In the genomic region with DNA sequence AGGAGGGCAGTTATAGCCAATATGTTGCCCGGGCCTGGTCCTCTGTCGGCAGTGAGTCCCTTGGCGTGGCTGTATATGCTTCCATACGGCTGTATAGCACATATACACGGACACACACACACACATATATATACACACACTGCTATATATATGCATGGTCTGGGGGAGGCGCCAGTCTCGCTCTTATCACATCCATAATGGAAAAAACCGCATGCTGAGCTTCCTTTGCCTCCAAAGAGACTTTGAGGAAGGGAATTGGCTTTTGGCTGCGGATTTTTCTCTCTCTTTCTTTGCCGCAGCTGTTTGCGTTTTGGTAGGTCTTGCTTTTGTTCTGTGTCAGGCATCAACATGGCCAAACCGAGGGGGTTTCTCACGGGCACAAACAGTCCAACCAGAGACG, we compare ENCODE assay signal across 12 cellular contexts. TPM values are rescaled to one million over a fixed set of nuclear protein-coding genes. Genes with fewer than 3 reads are reported as not detected.
A peak's percentile ranks its signal among the peaks of the same experiment; 100 is the strongest.
DNase-seq lines count a peak whose midpoint lies in the region; ATAC-seq, FAIRE-seq and TF ChIP-seq lines count a peak whose summit lies in the region.
"Had no signal": no experiment of that assay in that cellular context is flagged by ENCODE, and none has a peak within 500 bp of the region (broad histone marks: within the 10 kb centered on the region; RNA-seq: fewer than 3 reads in every experiment).

No MANE protein-coding gene starts in this region.

- H4K8ac ChIP-seq in H9 (replicated peaks; ENCODE audit: insufficient read length, low read depth, low read length) (no peak overlapping the region), H1 (ENCODE audit: extremely low read depth, insufficient read depth, low read length) (no peak overlapping the region)

- CTCF ChIA-PET in PC-3 (lab: Charles Lee) (interaction anchor here (1.3 kb wide), 1 partner anchor 172 kb away, joined by 9 read pairs; no protein-coding TSS in a partner anchor), H1 (lab: Charles Lee; ENCODE audit: partially characterized antibody) (interaction anchor here (0.6 to 5.5 kb wide), 32 partner anchors 9 to 225 kb away, joined by 3 to 52 read pairs (median 5); a partner anchor contains a TSS)

- H3K23me2 ChIP-seq in H9 (ENCODE audit: insufficient read length, low read depth, low read length, poor library complexity, severe bottlenecking) (no peaks in the 10 kb centered on the region), H1 (ENCODE audit: low read depth, low read length) (peaks cover 4% of the 10 kb centered on the region; the same call in 1 of the 2 replicates)

- no peak overlapping the region for H3K56ac ChIP-seq in H9 (ENCODE audit: insufficient read length, low read depth, low read length)
- H3K56ac ChIP-seq in H1 (replicated peaks; ENCODE audit: insufficient read length, low read depth, low read length), result no peak overlapping the region

- TF ChIP-seq RAD21 in H1 (IDR thresholded peaks at IDR 0.05 in 1 of 2, conservative IDR thresholded peaks at IDR 0.05 in 1 of 2; ENCODE audit: low read depth in 2 of 2, low read length in 2 of 2), result peak; percentile 41 to 44; a peak in 3 of 4 replicates

- TF ChIP-seq POLR2A in H1 (IDR thresholded peaks at IDR 0.05; ENCODE audit: control extremely low read depth in 1 of 2, low read depth in 2 of 2, low read length in 2 of 2), result no peak
- TF ChIP-seq POLR2A in tibial nerve (IDR thresholded peaks at IDR 0.05), result no peak

- H3K14ac ChIP-seq in H9 (ENCODE audit: insufficient read depth, low read length) (no peak overlapping the region), H1 (ENCODE audit: insufficient read length) (no peak overlapping the region)

- peaks cover 15 to 46% of the 10 kb centered on the region in 2 experiments for H3K4me1 Mint-ChIP-seq in H9

- H3K4ac ChIP-seq in H9 (ENCODE audit: low read depth, low read length) (no peak overlapping the region), H1 (replicated peaks; ENCODE audit: insufficient read length, low read depth, low read length) (no peak overlapping the region)

- H3K36me3 ChIP-seq in PC-3 (ENCODE audit: low read depth, low read length), result no peaks in the 10 kb centered on the region
- H3K36me3 ChIP-seq in H1 (ENCODE audit: control insufficient read depth in 2 of 4, insufficient read depth in 4 of 4, low read length in 3 of 4), result no peaks in the 10 kb centered on the region
- no peaks in the 10 kb centered on the region for H3K36me3 ChIP-seq in tibial nerve
- H3K36me3 ChIP-seq: heart right ventricle had no signal

- TF ChIP-seq CTCF in 22Rv1 (IDR thresholded peaks at IDR 0.05) (peak; percentile 19), H9 (conservative IDR thresholded peaks at IDR 0.05) (peak; percentile 36; the same call in 2 of the 3 replicates), PC-3 (conservative IDR thresholded peaks at IDR 0.05; ENCODE audit: low read depth, low read length) (peak; percentile 58), H1 (IDR thresholded peaks at IDR 0.05; ENCODE audit: control extremely low read depth in 1 of 3, insufficient read depth in 1 of 3, low read depth in 1 of 3, low read length in 3 of 3) (peak in 1 of 3 experiments; percentile 34; a peak in 1 of 4 replicates), tibial nerve (IDR thresholded peaks at IDR 0.05) (peak in 1 of 5 experiments; percentile 19)

- no peaks in the 10 kb centered on the region for H3K9me3 Mint-ChIP-seq in H9

- H2AK5ac ChIP-seq in H9 (ENCODE audit: insufficient read length, low read length) (no peak overlapping the region), H1 (ENCODE audit: low read depth, low read length) (0 out of 2 replicates have a peak overlapping the region, but pooled peaks have one; percentile 72)

- H3K27me3 Mint-ChIP-seq in H9 (ENCODE audit: low read depth), result peaks cover 2% of the 10 kb centered on the region

- no peak overlapping the region for H3K4me2 ChIP-seq in H9 (ENCODE audit: insufficient read depth, insufficient read length, low read length)
- H3K4me2 ChIP-seq in PC-3 (ENCODE audit: low read length), result no peak overlapping the region
- H3K4me2 ChIP-seq in H1 (ENCODE audit: insufficient read depth in 1 of 2, low read depth in 2 of 2, low read length in 2 of 2), result no peak overlapping the region

- H3K9ac ChIP-seq in H9 (ENCODE audit: extremely low read depth, insufficient read length, low read length) (no peak overlapping the region), PC-3 (ENCODE audit: low read length) (no peak overlapping the region), H1 (replicated peaks in 1 of 4; ENCODE audit: extremely low read depth in 1 of 4, low read depth in 3 of 4, low read length in 3 of 4) (no peak overlapping the region)

- intact Hi-C loops in PC-3 (cut with micrococcal nuclease), result no loop called here

- H2BK15ac ChIP-seq in H9 (ENCODE audit: low read depth, low read length), result no peak overlapping the region
- peak overlapping the region; percentile 48; the same call in 1 of the 2 replicates for H2BK15ac ChIP-seq in H1 (ENCODE audit: low read length)

- no peaks in the 10 kb centered on the region for H3K4me1 ChIP-seq in H9 (ENCODE audit: insufficient read depth, low read length)
- H3K4me1 ChIP-seq in PC-3 (ENCODE audit: insufficient read depth, low read length), result no peaks in the 10 kb centered on the region
- H3K4me1 ChIP-seq in H1 (replicated peaks in 1 of 4; ENCODE audit: control insufficient read depth in 3 of 4, insufficient read depth in 4 of 4, low read length in 3 of 4), result peaks cover 0 to 32% (median 23%) of the 10 kb centered on the region in 4 experiments; a peak in 6 of 7 replicates
- peaks cover 0 to 15% (median 2%) of the 10 kb centered on the region in 4 donors for H3K4me1 ChIP-seq in tibial nerve

- TF ChIP-seq EP300 in H1 (IDR thresholded peaks at IDR 0.05; ENCODE audit: borderline replicate concordance in 1 of 2, low read depth in 2 of 2, low read length in 2 of 2), result no peak
- TF ChIP-seq EP300 in tibial nerve (IDR thresholded peaks at IDR 0.05), result no peak

- no peaks in the 10 kb centered on the region for H3K36me3 Mint-ChIP-seq in H9 (ENCODE audit: insufficient read depth in 1 of 3, low read depth in 3 of 3)

- H2BK120ac ChIP-seq in H9 (ENCODE audit: low read depth, low read length, poor library complexity, severe bottlenecking) (no peak overlapping the region), H1 (replicated peaks; ENCODE audit: low read depth, low read length) (no peak overlapping the region)

- H3K27ac ChIP-seq in 22Rv1 (no peak overlapping the region), H9 (ENCODE audit: insufficient read length, low read depth, low read length) (no peak overlapping the region), PC-3 (ENCODE audit: low read length) (no peak overlapping the region), H1 (ENCODE audit: low read depth, low read length) (no peak overlapping the region), tibial nerve (no peak overlapping the region)
- H3K27ac ChIP-seq: heart right ventricle had no signal

- H2BK5ac ChIP-seq in H9 (ENCODE audit: insufficient read length, low read length), result no peak overlapping the region
- H2BK5ac ChIP-seq in H1 (ENCODE audit: low read depth, low read length), result no peak overlapping the region

- peaks cover 2% of the 10 kb centered on the region for H4K20me1 ChIP-seq in H9 (ENCODE audit: control insufficient read depth, insufficient read depth, insufficient read length)
- no peaks in the 10 kb centered on the region for H4K20me1 ChIP-seq in PC-3 (ENCODE audit: low read length)
- H4K20me1 ChIP-seq in H1 (replicated peaks in 1 of 2; ENCODE audit: control insufficient read depth in 1 of 2, insufficient read depth in 2 of 2, low read length in 2 of 2), result no peaks in the 10 kb centered on the region

- H3K23ac ChIP-seq in H9 (ENCODE audit: insufficient read length, low read depth, low read length) (no peak overlapping the region), H1 (ENCODE audit: insufficient read length) (no peak overlapping the region)

- WGBS in H9 (ENCODE audit: extremely low coverage, insufficient read length, low lambda C conversion rate), result no CpG with 5 or more reads among the region's 14 CpGs
- 80% methylated on average over 14 of the region's 14 CpGs; no CpG with 5 or more reads in 1 of the 2 experiments for WGBS in H1 (ENCODE audit: extremely low coverage in 1 of 2, insufficient coverage in 1 of 2, insufficient read length in 1 of 2, insufficient replicate concordance in 2 of 2, low coverage in 1 of 2, low lambda C conversion rate in 2 of 2, missing lambda C conversion rate in 1 of 2), 2 experiments
- 38 to 50% methylated on average over 14 of the region's 14 CpGs for WGBS in tibial nerve, 2 donors

- H3K4me3 Mint-ChIP-seq in H9, result no peak overlapping the region

- H4K5ac ChIP-seq in H9 (ENCODE audit: insufficient read length, low read depth, low read length) (no peak overlapping the region), H1 (ENCODE audit: insufficient read length, low read depth, low read length) (no peak overlapping the region)

- H3K79me1 ChIP-seq in H9 (ENCODE audit: insufficient read depth, low read depth, low read length, poor library complexity, severe bottlenecking) (no peaks in the 10 kb centered on the region), H1 (ENCODE audit: low read depth, low read length) (0 out of 2 replicates have a peak, but pooled peaks cover 2% of the 10 kb centered on the region)

- H3K27ac Mint-ChIP-seq in H9, result peak overlapping the region; percentile 27 to 74 (median 31); a peak in 5 of 7 replicates

- DNase-seq in H9 (no peak), PC-3 (peak; percentile 55), H1 (ENCODE audit: low read depth in 1 of 2, low spot score in 2 of 2) (no peak), tibial nerve (ENCODE audit: low spot score in 2 of 2) (no peak), OCI-M2 (lab: John Stamatoyannopoulos, UW; ENCODE audit: unreplicated experiment) (no peak)
- DNase-seq: activated CD4-positive, CD25-positive, alpha-beta regulatory T cell treated with anti-CD3 and anti-CD28 coated beads, Interleukin-2, amount 50 U/mL, for 72 hours; aorta; heart right ventricle; NCI-H1105 had no signal

- no peaks in the 10 kb centered on the region for H3F3A ChIP-seq in PC-3 (ENCODE audit: low read length, unreplicated experiment)

- no peak for FAIRE-seq in H1 (lab: Jason Lieb, UNC)

- no peaks in the 10 kb centered on the region for H3K9me2 ChIP-seq in PC-3 (replicated peaks; ENCODE audit: low read length)

- H3K18ac ChIP-seq in H9 (ENCODE audit: insufficient read length, low read depth, low read length) (no peak overlapping the region), H1 (ENCODE audit: extremely low read depth, low read length) (peak overlapping the region; percentile 87; the same call in 1 of the 2 replicates)

- H3K79me2 ChIP-seq in H9 (ENCODE audit: insufficient read depth, low read length) (no peaks in the 10 kb centered on the region), PC-3 (ENCODE audit: low read length) (no peaks in the 10 kb centered on the region), H1 (ENCODE audit: control insufficient read depth in 1 of 2, insufficient read depth in 2 of 2, low read length in 2 of 2) (no peaks in the 10 kb centered on the region)

- H2BK12ac ChIP-seq in H9 (ENCODE audit: insufficient read length, low read depth, low read length) (no peak overlapping the region), H1 (ENCODE audit: low read depth, low read length) (0 out of 2 replicates have a peak overlapping the region, but pooled peaks have one; percentile 75)

- H3K27me3 ChIP-seq in H9 (ENCODE audit: insufficient read depth, low read length) (no peaks in the 10 kb centered on the region), PC-3 (ENCODE audit: low read length) (no peaks in the 10 kb centered on the region), H1 (replicated peaks in 1 of 4; ENCODE audit: control insufficient read depth in 3 of 4, extremely low read depth in 1 of 4, insufficient read depth in 3 of 4, low read length in 3 of 4) (no peaks in the 10 kb centered on the region; a peak in 2 of 7 replicates), tibial nerve (no peaks in the 10 kb centered on the region)

- H3K9me3 ChIP-seq in H9 (ENCODE audit: control insufficient read depth, low read depth, low read length), result no peaks in the 10 kb centered on the region
- H3K9me3 ChIP-seq in PC-3 (ENCODE audit: low read length), result no peaks in the 10 kb centered on the region
- no peaks in the 10 kb centered on the region for H3K9me3 ChIP-seq in H1 (ENCODE audit: insufficient read depth in 2 of 2, low read depth in 1 of 2, low read length in 1 of 2)
- H3K9me3 ChIP-seq in tibial nerve, result no peaks in the 10 kb centered on the region
- H3K9me3 ChIP-seq: heart right ventricle had no signal

- BruUV-seq in PC-3 (replicated peaks; lab: Mats Ljungman, UMichigan), result no TSS peak

- POLR2A ChIA-PET in PC-3 (lab: Charles Lee; ENCODE audit: unreplicated experiment) (no interaction called here), H1 (lab: Charles Lee; ENCODE audit: partially characterized antibody) (interaction anchor here (0.8 to 1.9 kb wide), 7 partner anchors 10 to 168 kb away, joined by 3 to 7 read pairs (median 5); a partner anchor contains a TSS)

- no peak overlapping the region for H2BK20ac ChIP-seq in H9 (ENCODE audit: low read depth, low read length, poor library complexity, severe bottlenecking)
- no peak overlapping the region for H2BK20ac ChIP-seq in H1 (ENCODE audit: low read length)

- no peak overlapping the region for H3T11ph ChIP-seq in H9 (ENCODE audit: low read length)

- no peak overlapping the region for H4K91ac ChIP-seq in H9 (ENCODE audit: insufficient read length, low read depth, low read length)
- peak overlapping the region; percentile 86 for H4K91ac ChIP-seq in H1 (replicated peaks; ENCODE audit: insufficient read length, low read length)

- H3K4me3 ChIP-seq in PC-3 (ENCODE audit: low read length) (no peak overlapping the region), H1 (ENCODE audit: extremely low read depth in 1 of 4, insufficient read depth in 2 of 4, low read depth in 3 of 4, low read length in 4 of 4) (no peak overlapping the region), tibial nerve (no peak overlapping the region)
- H3K4me3 ChIP-seq: heart right ventricle had no signal

- no peak overlapping the region for H2AFZ ChIP-seq in H9 (ENCODE audit: low read length)
- no peak overlapping the region for H2AFZ ChIP-seq in PC-3 (ENCODE audit: low read length)
- no peak overlapping the region for H2AFZ ChIP-seq in H1 (ENCODE audit: low read length)

- ATAC-seq in PC-3, result peak; percentile 54
- ATAC-seq in GM18498 (IDR thresholded peaks at IDR 0.05; ENCODE audit: unreplicated experiment), result no peak
- no peak for ATAC-seq in GM18868 (IDR thresholded peaks at IDR 0.05; ENCODE audit: unreplicated experiment)

RNA-seq across cellular contexts. Expression of a gene that starts 11.3 kb away (rescaled TPM):
- total RNA-seq in H9 (2021) (32.3 and 34.0 TPM in 2 replicates), PC-3 (2014; rRNA removed) (54.9 and 56.6 TPM in 2 replicates), tibial nerve (10 to 100 TPM; 56.7 to 72.4 (median 68.2) TPM)
- total RNA-seq in H1 (2021; fragmentation: NEBNext Ultra II Directional; extraction: Animal tissue kit (Norgen Biotek cat#: 25700)), result 25.3 and 25.4 TPM in 2 replicates
- 32.4 and 41.9 TPM in 2 replicates for polyA plus RNA-seq in H1 (2011; rRNA removed)
- 28.3 TPM for polyA plus RNA-seq in H1 (2011; cell fraction: cytosol; rRNA removed)
- polyA plus RNA-seq in H1 (2011; cell fraction: nucleus; rRNA removed), result 26.5 TPM
- polyA plus RNA-seq in H1 (2012, experiment 1 of 2), result 14.1 to 22.1 TPM (median 19.9 TPM) in 4 replicates
- polyA plus RNA-seq in H1 (2012, experiment 2 of 2), result 26.6 TPM
- 38.1 TPM for polyA plus RNA-seq in H1 (2013, experiment 1 of 2)
- polyA plus RNA-seq in H1 (2013, experiment 2 of 2), result 41.2 TPM
- 18.7 and 24.3 TPM in 2 replicates for polyA minus RNA-seq in H1 (2011; rRNA and poly(A)+ RNA removed)
- 20.0 TPM for polyA minus RNA-seq in H1 (2011; cell fraction: cytosol; rRNA and poly(A)+ RNA removed)
- polyA minus RNA-seq in H1 (2011; cell fraction: nucleus; rRNA and poly(A)+ RNA removed), result 14.9 TPM

RNA-seq across cellular contexts. Expression of a gene that starts 19.9 kb away (rescaled TPM):
- total RNA-seq in H9 (2021) (16.8 and 19.0 TPM in 2 replicates), PC-3 (2014; rRNA removed) (37.1 and 44.3 TPM in 2 replicates), tibial nerve (10 to 100 TPM; 16.2 to 21.6 (median 19.2) TPM)
- total RNA-seq in H1 (2021; fragmentation: NEBNext Ultra II Directional; extraction: Animal tissue kit (Norgen Biotek cat#: 25700)), result 9.8 and 9.9 TPM in 2 replicates
- 34.0 and 34.5 TPM in 2 replicates for polyA plus RNA-seq in H1 (2011; rRNA removed)
- 22.8 TPM for polyA plus RNA-seq in H1 (2011; cell fraction: cytosol; rRNA removed)
- polyA plus RNA-seq in H1 (2011; cell fraction: nucleus; rRNA removed), result 24.8 TPM
- 10.0 to 19.4 TPM (median 15.1 TPM) in 4 replicates for polyA plus RNA-seq in H1 (2012, experiment 1 of 2)
- 22.1 TPM for polyA plus RNA-seq in H1 (2012, experiment 2 of 2)
- 11.8 TPM for polyA plus RNA-seq in H1 (2013, experiment 1 of 2)
- polyA plus RNA-seq in H1 (2013, experiment 2 of 2), result 12.9 TPM
- polyA minus RNA-seq in H1 (2011; rRNA and poly(A)+ RNA removed), result 9.2 and 14.0 TPM in 2 replicates
- polyA minus RNA-seq in H1 (2011; cell fraction: cytosol; rRNA and poly(A)+ RNA removed), result 6.3 TPM
- 7.3 TPM for polyA minus RNA-seq in H1 (2011; cell fraction: nucleus; rRNA and poly(A)+ RNA removed)

RNA-seq across cellular contexts. Expression of a gene that starts 20.0 kb away (rescaled TPM):
- 23.0 and 23.4 TPM in 2 replicates for total RNA-seq in H9 (2021)
- total RNA-seq in PC-3 (2014; rRNA removed), result 40.9 and 56.9 TPM in 2 replicates
- total RNA-seq in H1 (2021; fragmentation: NEBNext Ultra II Directional; extraction: Animal tissue kit (Norgen Biotek cat#: 25700)), result 25.0 and 28.4 TPM in 2 replicates
- 51.4 and 52.3 TPM in 2 replicates for polyA plus RNA-seq in H1 (2011; rRNA removed)
- polyA plus RNA-seq in H1 (2011; cell fraction: cytosol; rRNA removed), result 53.3 TPM
- polyA plus RNA-seq in H1 (2011; cell fraction: nucleus; rRNA removed), result 91.8 TPM
- 18.1 to 35.5 TPM (median 31.5 TPM) in 4 replicates for polyA plus RNA-seq in H1 (2012, experiment 1 of 2)
- polyA plus RNA-seq in H1 (2012, experiment 2 of 2), result 26.4 TPM
- polyA plus RNA-seq in H1 (2013, experiment 1 of 2), result 14.6 TPM
- polyA plus RNA-seq in H1 (2013, experiment 2 of 2), result 13.2 TPM
- 54.5 and 61.1 TPM in 2 replicates for polyA minus RNA-seq in H1 (2011; rRNA and poly(A)+ RNA removed)
- 13.8 TPM for polyA minus RNA-seq in H1 (2011; cell fraction: cytosol; rRNA and poly(A)+ RNA removed)
- 20.9 TPM for polyA minus RNA-seq in H1 (2011; cell fraction: nucleus; rRNA and poly(A)+ RNA removed)
- total RNA-seq in tibial nerve, result 10 to 100 TPM; 22.7 to 35.2 (median 27.2) TPM

RNA-seq across cellular contexts. Expression of a gene that starts 25.1 kb away (rescaled TPM):
- total RNA-seq in H9 (2021) (0.61 and 1.4 TPM in 2 replicates), PC-3 (2014; rRNA removed) (1.6 and 3.9 TPM in 2 replicates), tibial nerve (1 to 10 TPM in 2 of 4 donors, under 1 TPM in 1, not detected in 1; 0.30 to 1.7 (median 1.3) TPM)
- 0.54 and 0.56 TPM in 2 replicates for total RNA-seq in H1 (2021; fragmentation: NEBNext Ultra II Directional; extraction: Animal tissue kit (Norgen Biotek cat#: 25700))
- polyA plus RNA-seq in H1 (2011; rRNA removed), result 0.79 and 0.93 TPM in 2 replicates
- 0.96 TPM for polyA plus RNA-seq in H1 (2011; cell fraction: cytosol; rRNA removed)
- polyA plus RNA-seq in H1 (2011; cell fraction: nucleus; rRNA removed), result 2.1 TPM
- polyA plus RNA-seq in H1 (2012, experiment 1 of 2), result 0.18 to 0.96 TPM (median 0.41 TPM) in 4 replicates
- 0.20 TPM for polyA plus RNA-seq in H1 (2012, experiment 2 of 2)
- polyA plus RNA-seq in H1 (2013, experiment 1 of 2), result 0.67 TPM
- polyA plus RNA-seq in H1 (2013, experiment 2 of 2), result 0.40 TPM
- polyA minus RNA-seq in H1 (2011; rRNA and poly(A)+ RNA removed), result 0.32 TPM in 2 replicates
- polyA minus RNA-seq in H1 (2011; cell fraction: cytosol; rRNA and poly(A)+ RNA removed), result not detected
- 0.50 TPM for polyA minus RNA-seq in H1 (2011; cell fraction: nucleus; rRNA and poly(A)+ RNA removed)

RNA-seq across cellular contexts. Expression of a gene that starts 30.0 kb away (rescaled TPM):
- 15.1 and 15.8 TPM in 2 replicates for total RNA-seq in H9 (2021)
- 20.0 and 21.4 TPM in 2 replicates for total RNA-seq in PC-3 (2014; rRNA removed)
- total RNA-seq in H1 (2021; fragmentation: NEBNext Ultra II Directional; extraction: Animal tissue kit (Norgen Biotek cat#: 25700)), result 10.3 and 11.2 TPM in 2 replicates
- polyA plus RNA-seq in H1 (2011; rRNA removed), result 15.7 and 15.9 TPM in 2 replicates
- polyA plus RNA-seq in H1 (2011; cell fraction: cytosol; rRNA removed), result 20.5 TPM
- 22.6 TPM for polyA plus RNA-seq in H1 (2011; cell fraction: nucleus; rRNA removed)
- polyA plus RNA-seq in H1 (2012, experiment 1 of 2), result 12.1 to 16.1 TPM (median 13.6 TPM) in 4 replicates
- 7.0 TPM for polyA plus RNA-seq in H1 (2012, experiment 2 of 2)
- polyA plus RNA-seq in H1 (2013, experiment 1 of 2), result 7.7 TPM
- polyA plus RNA-seq in H1 (2013, experiment 2 of 2), result 7.1 TPM
- 4.5 and 5.8 TPM in 2 replicates for polyA minus RNA-seq in H1 (2011; rRNA and poly(A)+ RNA removed)
- 2.0 TPM for polyA minus RNA-seq in H1 (2011; cell fraction: cytosol; rRNA and poly(A)+ RNA removed)
- 10.0 TPM for polyA minus RNA-seq in H1 (2011; cell fraction: nucleus; rRNA and poly(A)+ RNA removed)
- 10 to 100 TPM; 77.4 to 99.0 (median 82.6) TPM for total RNA-seq in tibial nerve
